In genomic region chr2:26299488-26300092, GRCh38 we compare ENCODE assay signal across 8 cellular contexts. TPM values are rescaled to one million over a fixed set of nuclear protein-coding genes. Genes with fewer than 3 reads are reported as not detected.
DNase-seq lines count a peak whose midpoint lies in the region; ATAC-seq, FAIRE-seq and TF ChIP-seq lines count a peak whose summit lies in the region.

No MANE protein-coding gene starts in this region.

- H3K4me3 ChIP-seq in DND-41 (ENCODE audit: low read depth in 1 of 2, low read length in 2 of 2) (peak overlapping the region; percentile 31 to 67), sigmoid colon (peak overlapping the region; percentile 39 to 69 (median 60))

- H3K27ac Mint-ChIP-seq in activated naive CD8-positive, alpha-beta T cell treated with anti-CD3 and anti-CD28 coated beads, Interleukin-2, amount 50 U/mL, for 24 hours, result no peak overlapping the region

- peak overlapping the region; percentile 74 for H3K27ac ChIP-seq in DND-41 (ENCODE audit: low read length)
- peak overlapping the region; percentile 84 to 88 (median 84) for H3K27ac ChIP-seq in sigmoid colon

- H3K4me3 Mint-ChIP-seq in activated naive CD8-positive, alpha-beta T cell treated with anti-CD3 and anti-CD28 coated beads, Interleukin-2, amount 50 U/mL, for 24 hours, result no peak overlapping the region

- H3K27me3 Mint-ChIP-seq in activated naive CD8-positive, alpha-beta T cell treated with anti-CD3 and anti-CD28 coated beads, Interleukin-2, amount 50 U/mL, for 24 hours, result no peaks in the 10 kb centered on the region

- peak overlapping the region; percentile 94 for H3K4me2 ChIP-seq in DND-41 (ENCODE audit: insufficient read depth, low read length)

- no peaks in the 10 kb centered on the region for H3K36me3 Mint-ChIP-seq in activated naive CD8-positive, alpha-beta T cell treated with anti-CD3 and anti-CD28 coated beads, Interleukin-2, amount 50 U/mL, for 24 hours (ENCODE audit: low read depth)

- 2 to 3% methylated on average over 7 of the region's 7 CpGs for whole genome bisulfite sequencing in sigmoid colon, 2 donors

- intact Hi-C loops in sigmoid colon (cut with DNase I), result loop anchor here (2.0 kb wide), 3 partner anchors 31 to 55 kb away; partner anchors contain the start of genes HADHA and HADHB

- H3K36me3 ChIP-seq in DND-41 (ENCODE audit: insufficient read depth, low read length) (no peaks in the 10 kb centered on the region), sigmoid colon (peaks cover 0 to 3% (median 0%) of the 10 kb centered on the region in 4 donors)

- no peak for FAIRE-seq in HTR-8/SVneo (lab: Jason Lieb, UNC)

- no peaks in the 10 kb centered on the region for H3K27me3 ChIP-seq in DND-41 (ENCODE audit: insufficient read depth, low read length, poor library complexity)
- H3K27me3 ChIP-seq in sigmoid colon, result no peaks in the 10 kb centered on the region

- TF ChIP-seq CTCF in DND-41 (IDR thresholded peaks at IDR 0.05; ENCODE audit: borderline replicate concordance, extremely low read depth, low read length, poor library complexity, severe bottlenecking) (no peak), sigmoid colon (IDR thresholded peaks at IDR 0.05) (no peak)

- H3K4me1 Mint-ChIP-seq in activated naive CD8-positive, alpha-beta T cell treated with anti-CD3 and anti-CD28 coated beads, Interleukin-2, amount 50 U/mL, for 24 hours, result peaks cover 2% of the 10 kb centered on the region

- no peaks in the 10 kb centered on the region for H3K9me3 Mint-ChIP-seq in activated naive CD8-positive, alpha-beta T cell treated with anti-CD3 and anti-CD28 coated beads, Interleukin-2, amount 50 U/mL, for 24 hours

- H3K9me3 ChIP-seq in DND-41 (ENCODE audit: insufficient read depth, low read length, severe bottlenecking), result no peaks in the 10 kb centered on the region
- no peaks in the 10 kb centered on the region for H3K9me3 ChIP-seq in sigmoid colon

- peak overlapping the region; percentile 85 for H2AFZ ChIP-seq in DND-41 (ENCODE audit: low read depth, low read length)

- peak; percentile 59 for DNase-seq in DND-41
- DNase-seq in HTR-8/SVneo (ENCODE audit: insufficient read length, low spot score), result peak; percentile 50
- peak; percentile 18 for DNase-seq in activated naive CD8-positive, alpha-beta T cell treated with anti-CD3 and anti-CD28 coated beads, Interleukin-2, amount 50 U/mL, for 24 hours
- DNase-seq in hepatic stellate cell (ENCODE audit: low spot score), result peak; percentile 47
- DNase-seq in sigmoid colon, result no peak
- no peak for DNase-seq in HuH-7.5 (ENCODE audit: low spot score)

- H3K79me2 ChIP-seq in DND-41 (ENCODE audit: insufficient read depth, low read length), result no peaks in the 10 kb centered on the region

- no peaks in the 10 kb centered on the region for H4K20me1 ChIP-seq in DND-41 (ENCODE audit: insufficient read depth, low read length)

- TF ChIP-seq POLR2A in sigmoid colon (IDR thresholded peaks at IDR 0.05), result no peak

- H3K4me1 ChIP-seq in DND-41 (ENCODE audit: insufficient read depth, low read length), result peaks cover 22% of the 10 kb centered on the region
- peaks cover 0 to 23% (median 21%) of the 10 kb centered on the region in 4 donors for H3K4me1 ChIP-seq in sigmoid colon

- ATAC-seq in DND-41 (ENCODE audit: insufficient read depth, low read depth) (peak; percentile 88), HG02763 (IDR thresholded peaks at IDR 0.05; ENCODE audit: unreplicated experiment) (no peak), GM21381 (IDR thresholded peaks at IDR 0.05; ENCODE audit: unreplicated experiment) (no peak)
- peak; percentile 42 for ATAC-seq in activated naive CD8-positive, alpha-beta T cell treated with anti-CD3 and anti-CD28 coated beads, Interleukin-2, amount 50 U/mL, for 24 hours

- TF ChIP-seq EP300 in sigmoid colon (IDR thresholded peaks at IDR 0.05), result peak in 1 of 4 donors; percentile 2

- H3K9ac ChIP-seq in DND-41 (ENCODE audit: low read depth, low read length), result peak overlapping the region; percentile 51

RNA-seq across cellular contexts. Expression of gene SELENOI, which starts 46.4 kb away (rescaled TPM):
- total RNA-seq in sigmoid colon, result 10 to 100 TPM in 1 of 4 donors, 1 to 10 TPM in 3; 6.6 to 11.0 (median 8.9) TPM
- polyA plus RNA-seq in sigmoid colon, result 1 to 10 TPM; 1.2 to 9.9 (median 1.6) TPM

RNA-seq across cellular contexts. Expression of gene ADGRF3, which starts 47.0 kb away (rescaled TPM):
- total RNA-seq in sigmoid colon, result under 1 TPM in 1 of 4 donors, not detected in 3; 0.28 TPM
- polyA plus RNA-seq in sigmoid colon, result under 1 TPM in 2 of 3 donors, not detected in 1; 0.26 to 0.60 TPM

RNA-seq across cellular contexts. Expression of gene HADHB, which starts 54.9 kb away (rescaled TPM):
- total RNA-seq in sigmoid colon, result 100 to 1,000 TPM in 3 of 4 donors, 10 to 100 TPM in 1; 82.8 to 147 (median 119) TPM
- 100 to 1,000 TPM in 2 of 3 donors, 10 to 100 TPM in 1; 93.3 to 212 (median 120) TPM for polyA plus RNA-seq in sigmoid colon

RNA-seq across cellular contexts. Expression of gene HADHA, which starts 55.2 kb away (rescaled TPM):
- 100 to 1,000 TPM; 110 to 137 (median 118) TPM for total RNA-seq in sigmoid colon
- polyA plus RNA-seq in sigmoid colon, result 100 to 1,000 TPM in 2 of 3 donors, 10 to 100 TPM in 1; 96.7 to 148 (median 126) TPM

Comparison
In these comparisons a context has a peak if more than half of its experiments do, and no peak if none do; other contexts are left out.
1. ATAC-seq: peak in DND-41 (single experiment) and activated naive CD8-positive, alpha-beta T cell treated with anti-CD3 and anti-CD28 coated beads, Interleukin-2, amount 50 U/mL, for 24 hours (single experiment); none in HG02763 (single experiment) and GM21381 (single experiment).
2. DNase-seq: peak in DND-41 (single experiment), HTR-8/SVneo (single experiment), activated naive CD8-positive, alpha-beta T cell treated with anti-CD3 and anti-CD28 coated beads, Interleukin-2, amount 50 U/mL, for 24 hours (single experiment) and hepatic stellate cell (single experiment); none in sigmoid colon (single experiment) and HuH-7.5 (single experiment).